18 cellular contexts compared by ENCODE assay signal in the genomic region with DNA sequence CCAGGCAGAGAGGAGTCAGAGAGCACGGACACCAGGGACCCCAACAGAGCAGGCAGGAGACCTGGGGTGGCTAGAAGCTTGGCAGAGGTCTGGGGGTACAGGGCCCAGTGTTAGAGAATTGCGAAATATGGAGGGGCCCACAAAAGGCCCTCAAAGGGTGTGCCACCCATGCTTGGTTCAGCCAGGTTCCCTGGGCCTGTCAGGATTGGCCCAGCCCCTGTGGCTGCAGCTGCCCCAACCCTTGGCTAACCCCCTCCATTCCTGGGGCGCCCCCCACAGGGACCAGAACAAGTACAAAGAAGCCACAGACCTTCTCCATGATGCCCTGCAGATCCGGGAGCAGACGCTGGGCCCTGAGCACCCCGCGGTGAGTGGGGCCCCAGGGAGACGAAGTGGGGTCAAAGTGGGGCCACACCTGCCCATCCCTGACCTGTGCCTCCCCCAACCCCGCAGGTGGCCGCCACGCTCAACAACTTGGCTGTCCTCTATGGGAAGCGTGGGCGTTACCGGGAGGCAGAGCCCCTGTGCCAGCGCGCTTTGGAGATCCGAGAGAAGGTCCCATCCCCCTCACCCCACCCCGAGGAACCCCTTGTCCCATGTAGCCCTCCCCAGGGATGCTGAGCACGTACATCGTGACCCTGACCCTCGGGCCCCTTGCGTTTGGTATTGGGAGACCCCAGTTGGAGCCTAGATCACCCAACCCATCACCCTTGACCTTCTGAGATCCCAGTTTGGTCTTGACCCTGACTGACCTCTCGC. TPM values are rescaled to one million over a fixed set of nuclear protein-coding genes. Genes with fewer than 3 reads are reported as not detected.
DNase-seq lines count a peak whose midpoint lies in the region; ATAC-seq and TF ChIP-seq lines count a peak whose summit lies in the region.
"Had no signal": no experiment of that assay in that cellular context is flagged by ENCODE, and none has a peak within 500 bp of the region (broad histone marks: within the 10 kb centered on the region; RNA-seq: fewer than 3 reads in every experiment).

No MANE protein-coding gene starts in this region.

- no peak overlapping the region for H3K9ac ChIP-seq in neural progenitor cell
- H3K9ac ChIP-seq: KMS-11 had no signal

- H3K27me3 Mint-ChIP-seq in WTC11 (ENCODE audit: low read depth) (no peaks in the 10 kb centered on the region), neural progenitor cell (ENCODE audit: insufficient read depth, low read depth) (peaks cover 10% of the 10 kb centered on the region)

- no peak for TF ChIP-seq CTCF in HEK293 (tag by site-specific recombination; IDR thresholded peaks at IDR 0.05)
- no peak for TF ChIP-seq CTCF in WTC11 (IDR thresholded peaks at IDR 0.05)
- TF ChIP-seq CTCF in neural progenitor cell (IDR thresholded peaks at IDR 0.05) = no peak

- CTCF ChIA-PET in HEK293 (lab: Yijun Ruan, JAX) = no interaction called here
- CTCF ChIA-PET in WTC11 (lab: Charles Lee) = no interaction called here

- ATAC-seq in WTC11 = no peak
- ATAC-seq: CD8-positive, alpha-beta T cell had no signal

- no peak overlapping the region for H3K4me3 ChIP-seq in HEK293 (ENCODE audit: low read depth, low read length)
- H3K4me3 ChIP-seq in neural progenitor cell = no peak overlapping the region

- H3K27ac ChIP-seq in HEK293 (ENCODE audit: extremely low read depth, low read depth, low read length) (no peak overlapping the region), neural progenitor cell (no peak overlapping the region)
- H3K27ac ChIP-seq: KMS-11 had no signal

- H3K4me2 ChIP-seq in neural progenitor cell = no peak overlapping the region
- H3K4me2 ChIP-seq: KMS-11 had no signal

- no peaks in the 10 kb centered on the region for H3K79me2 ChIP-seq in neural progenitor cell (ENCODE audit: low read depth)

- H3K36me3 ChIP-seq in HEK293 (ENCODE audit: control insufficient read depth in 2 of 2, insufficient read depth in 1 of 2, low read length in 2 of 2) = peaks cover 9 to 59% of the 10 kb centered on the region in 2 experiments
- no peaks in the 10 kb centered on the region for H3K36me3 ChIP-seq in neural progenitor cell
- H3K36me3 ChIP-seq: BE2C had no signal

- H3K36me3 Mint-ChIP-seq in WTC11 (peaks cover 22% of the 10 kb centered on the region), neural progenitor cell (peaks cover 10% of the 10 kb centered on the region)

- DNase-seq in WTC11 (ENCODE audit: low spot score) = no peak
- DNase-seq in neural progenitor cell (ENCODE audit: low spot score) = no peak
- no peak for DNase-seq in SHP77 treated with DMSO at 0.1 percent for 48 hours (lab: John Stamatoyannopoulos, UW)
- no peak for DNase-seq in DMS153 (lab: John Stamatoyannopoulos, UW)
- DNase-seq: BE2C; CD8-positive, alpha-beta T cell; HCEC 1CT; NCI-H1105; NCI-H1694 treated with DMSO at 0.1 percent for 48 hours; NCI-H345; NCI-H526 treated with DMSO at 0.1 percent for 48 hours; NK-92 treated with Interleukin-12 subunit alpha and Interleukin-12 subunit beta, amount 100 ng/mL, for 24 hours; OCI-M1; T-cell had no signal

- H4K20me1 ChIP-seq in neural progenitor cell (ENCODE audit: low read depth) = peaks cover 7% of the 10 kb centered on the region

- POLR2A ChIA-PET in HEK293 (lab: Yijun Ruan, JAX) = no interaction called here
- POLR2A ChIA-PET in WTC11 (lab: Charles Lee) = no interaction called here

- H3F3A ChIP-seq in neural progenitor cell (ENCODE audit: low read depth) = no peaks in the 10 kb centered on the region

- H2AFZ ChIP-seq in neural progenitor cell (replicated peaks) = no peak overlapping the region

- H3K9me3 Mint-ChIP-seq in WTC11 (no peaks in the 10 kb centered on the region), neural progenitor cell (no peaks in the 10 kb centered on the region)
- H3K9me3 Mint-ChIP-seq: CD8-positive, alpha-beta T cell; T-cell had no signal

- H3K9me3 ChIP-seq in HEK293 (ENCODE audit: control insufficient read depth, insufficient read depth, low read depth, low read length) (no peaks in the 10 kb centered on the region), neural progenitor cell (ENCODE audit: low read depth) (no peaks in the 10 kb centered on the region)
- H3K9me3 ChIP-seq: BE2C had no signal

- H3K27ac Mint-ChIP-seq in WTC11 (no peak overlapping the region), neural progenitor cell (no peak overlapping the region)
- H3K27ac Mint-ChIP-seq: CD8-positive, alpha-beta T cell; T-cell had no signal

- no peaks in the 10 kb centered on the region for H3K4me1 ChIP-seq in HEK293 (ENCODE audit: control insufficient read depth, insufficient read depth, low read length)
- H3K4me1 ChIP-seq in neural progenitor cell = no peaks in the 10 kb centered on the region
- H3K4me1 ChIP-seq: BE2C had no signal

- H3K4me1 Mint-ChIP-seq in WTC11 = 0 out of 2 replicates have a peak, but pooled peaks cover 3% of the 10 kb centered on the region
- peaks cover 4% of the 10 kb centered on the region for H3K4me1 Mint-ChIP-seq in neural progenitor cell
- H3K4me1 Mint-ChIP-seq: T-cell had no signal

- H3K27me3 ChIP-seq in neural progenitor cell = peaks cover 16% of the 10 kb centered on the region

- H3K4me3 Mint-ChIP-seq in WTC11 = no peak overlapping the region
- peak overlapping the region; percentile 12 for H3K4me3 Mint-ChIP-seq in neural progenitor cell
- H3K4me3 Mint-ChIP-seq: CD8-positive, alpha-beta T cell; T-cell had no signal

TF ChIP-seq in HEK293, 187 proteins besides CTCF, POLR2A, EP300 and RAD21 (continues in another document):
- TF ChIP-seq ZNF335 (tag by site-specific recombination; conservative IDR thresholded peaks at IDR 0.05) = no peak
- no peak for TF ChIP-seq ZNF274 (IDR thresholded peaks at IDR 0.05; ENCODE audit: low read length)
- TF ChIP-seq ZNF274 (tag by site-specific recombination; IDR thresholded peaks at IDR 0.05; ENCODE audit: borderline replicate concordance) = no peak
- TF ChIP-seq, protein P1, sequence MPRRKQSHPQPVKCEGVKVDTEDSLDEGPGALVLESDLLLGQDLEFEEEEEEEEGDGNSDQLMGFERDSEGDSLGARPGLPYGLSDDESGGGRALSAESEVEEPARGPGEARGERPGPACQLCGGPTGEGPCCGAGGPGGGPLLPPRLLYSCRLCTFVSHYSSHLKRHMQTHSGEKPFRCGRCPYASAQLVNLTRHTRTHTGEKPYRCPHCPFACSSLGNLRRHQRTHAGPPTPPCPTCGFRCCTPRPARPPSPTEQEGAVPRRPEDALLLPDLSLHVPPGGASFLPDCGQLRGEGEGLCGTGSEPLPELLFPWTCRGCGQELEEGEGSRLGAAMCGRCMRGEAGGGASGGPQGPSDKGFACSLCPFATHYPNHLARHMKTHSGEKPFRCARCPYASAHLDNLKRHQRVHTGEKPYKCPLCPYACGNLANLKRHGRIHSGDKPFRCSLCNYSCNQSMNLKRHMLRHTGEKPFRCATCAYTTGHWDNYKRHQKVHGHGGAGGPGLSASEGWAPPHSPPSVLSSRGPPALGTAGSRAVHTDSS (tag by site-specific recombination; IDR thresholded peaks at IDR 0.05) = no peak
- TF ChIP-seq ZXDB (tag by site-specific recombination; IDR thresholded peaks at IDR 0.05) = peak; percentile 52; the same call in 1 of the 2 replicates

TF ChIP-seq in WTC11, 78 proteins besides CTCF, POLR2A, EP300 and RAD21 (continues in another document):
- peak; percentile 31; the same call in 1 of the 2 replicates for TF ChIP-seq ZNF423 (CRISPR knock-in tag; IDR thresholded peaks at IDR 0.05)
- TF ChIP-seq, protein P2, sequence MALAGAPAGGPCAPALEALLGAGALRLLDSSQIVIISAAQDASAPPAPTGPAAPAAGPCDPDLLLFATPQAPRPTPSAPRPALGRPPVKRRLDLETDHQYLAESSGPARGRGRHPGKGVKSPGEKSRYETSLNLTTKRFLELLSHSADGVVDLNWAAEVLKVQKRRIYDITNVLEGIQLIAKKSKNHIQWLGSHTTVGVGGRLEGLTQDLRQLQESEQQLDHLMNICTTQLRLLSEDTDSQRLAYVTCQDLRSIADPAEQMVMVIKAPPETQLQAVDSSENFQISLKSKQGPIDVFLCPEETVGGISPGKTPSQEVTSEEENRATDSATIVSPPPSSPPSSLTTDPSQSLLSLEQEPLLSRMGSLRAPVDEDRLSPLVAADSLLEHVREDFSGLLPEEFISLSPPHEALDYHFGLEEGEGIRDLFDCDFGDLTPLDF (CRISPR knock-in tag; IDR thresholded peaks at IDR 0.05) = no peak

RNA-seq across cellular contexts. Expression of gene KLC3, which starts 8.0 kb away (rescaled TPM):
- 5.2 to 6.5 TPM (median 5.3 TPM) in 3 replicates for total RNA-seq in WTC11 (2021)
- 0.50 TPM in 1 of 2 replicates, not detected in the other for total RNA-seq in neural progenitor cell (ENCODE audit: low replicate concordance)
- total RNA-seq: CD8-positive, alpha-beta T cell had no signal

RNA-seq across cellular contexts. Expression of gene ERCC2, which starts 21.8 kb away (rescaled TPM):
- total RNA-seq in WTC11 (2021) = 102 to 113 TPM (median 109 TPM) in 3 replicates
- 31.0 and 71.6 TPM in 2 replicates for total RNA-seq in neural progenitor cell (ENCODE audit: low replicate concordance)

RNA-seq across cellular contexts. Expression of gene CKM, which starts 25.9 kb away (rescaled TPM):
- total RNA-seq in WTC11 (2021) (not detected in 3 replicates), neural progenitor cell (ENCODE audit: low replicate concordance) (not detected in 2 replicates)
- total RNA-seq: CD8-positive, alpha-beta T cell; MCF 10A; SK-MEL-5; T-cell had no signal

RNA-seq across cellular contexts. Expression of gene PPP1R13L, which starts 56.3 kb away (rescaled TPM):
- total RNA-seq in WTC11 (2021) (27.5 to 38.1 TPM (median 35.2 TPM) in 3 replicates), neural progenitor cell (ENCODE audit: low replicate concordance) (2.9 and 8.6 TPM in 2 replicates)

RNA-seq across cellular contexts. Expression of gene POLR1G, which starts 57.9 kb away (rescaled TPM):
- total RNA-seq in WTC11 (2021) (33.5 to 38.1 TPM (median 34.8 TPM) in 3 replicates), neural progenitor cell (ENCODE audit: low replicate concordance) (5.5 and 6.8 TPM in 2 replicates)

Comparison
In these comparisons a context has a peak if more than half of its experiments do, and no peak if none do; other contexts are left out.
1. Of the 8 proteins assayed by ChIP-seq in both HEK293 and WTC11: peak only in HEK293: none; only in WTC11: ZNF423; in both: none; in neither: 7.